ENCODE assay signal across 16 cellular contexts in genomic region chr11:62565100-62565802, GRCh38. TPM values are rescaled to one million over a fixed set of nuclear protein-coding genes. Genes with fewer than 3 reads are reported as not detected.
DNase-seq lines count a peak whose midpoint lies in the region; ATAC-seq, FAIRE-seq and TF ChIP-seq lines count a peak whose summit lies in the region.
"Had no signal": no experiment of that assay in that cellular context is flagged by ENCODE, and none has a peak within 500 bp of the region (broad histone marks: within the 10 kb centered on the region; RNA-seq: fewer than 3 reads in every experiment).

No MANE protein-coding gene starts in this region.

- POLR2A ChIA-PET in K562 (lab: Yijun Ruan, JAX), result interaction anchor here (0.7 to 1.9 kb wide), 9 partner anchors 7 to 141 kb away, joined by 3 to 5 read pairs (median 3); partner anchors contain the start of genes C11orf98, CSKMT and EEF1G

- H3K36me3 ChIP-seq in K562 (ENCODE audit: control insufficient read depth, insufficient read depth, low read length), result peaks cover 92% of the 10 kb centered on the region
- peaks cover 76 to 77% of the 10 kb centered on the region in 2 donors for H3K36me3 ChIP-seq in ascending aorta

- peaks cover 14 to 37% of the 10 kb centered on the region in 2 donors for H3K36me3 Mint-ChIP-seq in activated T-cell treated with anti-CD3 and anti-CD28 coated beads, Interleukin-2, amount 50 U/mL, for 72 hours (ENCODE audit: insufficient read depth in 2 of 2)
- peaks cover 49% of the 10 kb centered on the region for H3K36me3 Mint-ChIP-seq in stimulated activated memory B cell treated with anti-CD40 and anti-IgM and Interleukin-4, amounts not matched to agents 10 μg/mL and 1 μg/mL and 100 μg/mL, for 72 hours

- H3K4me3 Mint-ChIP-seq in activated T-cell treated with anti-CD3 and anti-CD28 coated beads, Interleukin-2, amount 50 U/mL, for 72 hours, result no peak overlapping the region
- H3K4me3 Mint-ChIP-seq in stimulated activated memory B cell treated with anti-CD40 and anti-IgM and Interleukin-4, amounts not matched to agents 10 μg/mL and 1 μg/mL and 100 μg/mL, for 72 hours, result no peak overlapping the region

- peak overlapping the region; percentile 76 for H3K27ac Mint-ChIP-seq in activated T-cell treated with anti-CD3 and anti-CD28 coated beads, Interleukin-2, amount 50 U/mL, for 72 hours
- H3K27ac Mint-ChIP-seq in stimulated activated memory B cell treated with anti-CD40 and anti-IgM and Interleukin-4, amounts not matched to agents 10 μg/mL and 1 μg/mL and 100 μg/mL, for 72 hours, result peak overlapping the region; percentile 85
- H3K27ac Mint-ChIP-seq: activated T-helper 2 cell treated with anti-CD3 and anti-CD28 coated beads, Interferon-gamma antibody, Interleukin-2, Interleukin-4, amounts not matched to agents 10 μg/mL and 5 μg/mL and 100 μg/mL, durations not matched to agents 14 hours and 24 hours and 36 hours had no signal

- no peak for TF ChIP-seq RAD21 in K562 (CRISPR knock-in tag; conservative IDR thresholded peaks at IDR 0.05 in 1 of 2, IDR thresholded peaks at IDR 0.05 in 1 of 2)

- H3K4me3 ChIP-seq in K562 (no peak overlapping the region), ascending aorta (no peak overlapping the region)
- H3K4me3 ChIP-seq: left lung, SJSA1, upper lobe of right lung had no signal

- TF ChIP-seq POLR2A in K562 (conservative IDR thresholded peaks at IDR 0.05), result no peak

- no peaks in the 10 kb centered on the region for H3K27me3 Mint-ChIP-seq in activated T-cell treated with anti-CD3 and anti-CD28 coated beads, Interleukin-2, amount 50 U/mL, for 72 hours (ENCODE audit: low read depth)
- H3K27me3 Mint-ChIP-seq in stimulated activated memory B cell treated with anti-CD40 and anti-IgM and Interleukin-4, amounts not matched to agents 10 μg/mL and 1 μg/mL and 100 μg/mL, for 72 hours, result no peaks in the 10 kb centered on the region

- CTCF ChIA-PET in K562 (lab: Yijun Ruan, JAX; ENCODE audit: low intra/inter-chr PET ratio), result no interaction called here

- WGBS in K562 (ENCODE audit: insufficient coverage, low coverage, missing lambda C conversion rate), result 87% methylated on average over 5 of the region's 5 CpGs

- H3K9ac ChIP-seq in K562 (ENCODE audit: insufficient read depth in 1 of 2, low read depth in 2 of 2, low read length in 2 of 2), result no peak overlapping the region

- H3K4me2 ChIP-seq in K562 (ENCODE audit: insufficient read depth, low read length), result no peak overlapping the region

- H4K20me1 ChIP-seq in K562 (replicated peaks; ENCODE audit: control insufficient read depth, insufficient read depth, low read length), result peaks cover 14% of the 10 kb centered on the region

- H2AFZ ChIP-seq in K562 (ENCODE audit: low read depth, low read length), result no peak overlapping the region

- H3K4me1 ChIP-seq in K562 (replicated peaks in 1 of 2; ENCODE audit: control insufficient read depth in 2 of 2, insufficient read depth in 2 of 2, low read length in 2 of 2), result peaks cover 3 to 10% of the 10 kb centered on the region in 2 experiments; a peak in 2 of 5 replicates
- H3K4me1 ChIP-seq in ascending aorta, result peaks cover 4 to 7% of the 10 kb centered on the region in 2 donors

- no peak for DNase-seq in activated T-cell treated with anti-CD3 and anti-CD28 coated beads, Interleukin-2, amount 50 U/mL, for 72 hours
- DNase-seq in activated T-cell treated with anti-CD3 and anti-CD28 coated beads, Interleukin-2, amount 50 U/mL, for 1 hour, result no peak
- DNase-seq in K562 (ENCODE audit: extremely low read depth in 1 of 4, low spot score in 3 of 4), result no peak
- no peak for DNase-seq in ascending aorta (ENCODE audit: low spot score in 2 of 2)
- DNase-seq in activated CD8-positive, alpha-beta memory T cell treated with anti-CD3 and anti-CD28 coated beads, Interleukin-2, amount 50 U/mL, for 4 hours, result no peak
- DNase-seq: DMS79, head of caudate nucleus, KBM-7, left lung, NCI-H187, NCI-H82, upper lobe of right lung, WERI-Rb-1 had no signal

- H3K79me2 ChIP-seq in K562 (ENCODE audit: control insufficient read depth, insufficient read depth, low read length), result peaks cover 67% of the 10 kb centered on the region

- no peaks in the 10 kb centered on the region for H3K9me3 ChIP-seq in K562 (replicated peaks; ENCODE audit: control insufficient read depth, insufficient read depth, low read depth, low read length)
- H3K9me3 ChIP-seq in ascending aorta, result no peaks in the 10 kb centered on the region
- H3K9me3 ChIP-seq: left lung, SJSA1, upper lobe of right lung had no signal

- H3K9me3 Mint-ChIP-seq in activated T-cell treated with anti-CD3 and anti-CD28 coated beads, Interleukin-2, amount 50 U/mL, for 72 hours, result no peaks in the 10 kb centered on the region
- no peaks in the 10 kb centered on the region for H3K9me3 Mint-ChIP-seq in stimulated activated memory B cell treated with anti-CD40 and anti-IgM and Interleukin-4, amounts not matched to agents 10 μg/mL and 1 μg/mL and 100 μg/mL, for 72 hours
- H3K9me3 Mint-ChIP-seq: activated T-helper 2 cell treated with anti-CD3 and anti-CD28 coated beads, Interferon-gamma antibody, Interleukin-2, Interleukin-4, amounts not matched to agents 10 μg/mL and 5 μg/mL and 100 μg/mL, durations not matched to agents 14 hours and 24 hours and 36 hours had no signal

- no peak for TF ChIP-seq CTCF in K562 (IDR thresholded peaks at IDR 0.05 in 2 of 3, conservative IDR thresholded peaks at IDR 0.05 in 1 of 3; ENCODE audit: insufficient read depth in 2 of 3, low read depth in 1 of 3, low read length in 3 of 3)
- no peak for TF ChIP-seq CTCF in ascending aorta (IDR thresholded peaks at IDR 0.05)

- no peak for ATAC-seq in activated T-cell treated with anti-CD3 and anti-CD28 coated beads, Interleukin-2, amount 50 U/mL, for 72 hours (replicated peaks in 1 of 2)
- ATAC-seq in K562, result no peak
- no peak for ATAC-seq in stimulated activated memory B cell treated with anti-CD40 and anti-IgM and Interleukin-4, amounts not matched to agents 10 μg/mL and 1 μg/mL and 100 μg/mL, for 72 hours
- ATAC-seq: left lung, upper lobe of right lung had no signal

- intact Hi-C loops in K562 (cut with micrococcal nuclease) (no loop called here), ascending aorta (cut with DNase I) (no loop called here)

- H3K4me1 Mint-ChIP-seq in activated T-cell treated with anti-CD3 and anti-CD28 coated beads, Interleukin-2, amount 50 U/mL, for 72 hours (ENCODE audit: low read depth), result peaks cover 72% of the 10 kb centered on the region
- H3K4me1 Mint-ChIP-seq in stimulated activated memory B cell treated with anti-CD40 and anti-IgM and Interleukin-4, amounts not matched to agents 10 μg/mL and 1 μg/mL and 100 μg/mL, for 72 hours, result peaks cover 50% of the 10 kb centered on the region

- H3K27ac ChIP-seq in K562 (ENCODE audit: extremely low read depth, low read depth, low read length), result 0 out of 3 replicates have a peak overlapping the region, but pooled peaks have one; percentile 34
- no peak overlapping the region for H3K27ac ChIP-seq in ascending aorta
- H3K27ac ChIP-seq: left lung, SJSA1, upper lobe of right lung, WERI-Rb-1 had no signal

- in situ Hi-C loops in K562 (cut with MboI), result no loop called here

- no peaks in the 10 kb centered on the region for H3K9me1 ChIP-seq in K562 (ENCODE audit: control insufficient read depth, insufficient read depth, low read length)

- FAIRE-seq in K562 (lab: Jason Lieb, UNC), result no peak

- no TSS peak for BruUV-seq in K562 (replicated peaks; lab: Mats Ljungman, UMichigan)

- no peak for TF ChIP-seq EP300 in K562 (IDR thresholded peaks at IDR 0.05; ENCODE audit: low read length)

- no peaks in the 10 kb centered on the region for H3K27me3 ChIP-seq in K562 (ENCODE audit: control insufficient read depth in 2 of 2, insufficient read depth in 2 of 2, low read length in 2 of 2)
- no peaks in the 10 kb centered on the region for H3K27me3 ChIP-seq in ascending aorta
- H3K27me3 ChIP-seq: left lung, SJSA1, upper lobe of right lung had no signal

RNA-seq across cellular contexts. Expression of gene EEF1G, which starts 8.4 kb away (rescaled TPM):
- 1,000 to 10,000 TPM; 2,565 to 2,667 TPM for total RNA-seq in activated T-cell treated with anti-CD3 and anti-CD28 coated beads, Interleukin-2, amount 50 U/mL, for 72 hours
- 157 and 277 TPM in 2 replicates for total RNA-seq in K562 (2011; cell fraction: chromatin; rRNA removed; ENCODE audit: low replicate concordance)
- total RNA-seq in K562 (2011; cell fraction: nucleolus; rRNA removed), result 471 and 476 TPM in 2 replicates
- 624 and 1,167 TPM in 2 replicates for total RNA-seq in K562 (2011; cell fraction: nucleoplasm; rRNA removed)
- total RNA-seq in K562 (2014; rRNA removed), result 2,058 and 2,269 TPM in 2 replicates
- total RNA-seq in K562 (2014; rRNA removed; fragmentation: Illumina TruSeq; extraction: Trizol), result 1,872 and 2,117 TPM in 2 replicates
- 2,017 and 2,035 TPM in 2 replicates for total RNA-seq in K562 (2015; rRNA removed; fragmentation: Illumina TruSeq; extraction: Trizol)
- 1,822 and 1,912 TPM in 2 replicates for total RNA-seq in K562 (2021)
- polyA plus RNA-seq in K562 (2011; rRNA removed), result 2,098 and 2,266 TPM in 2 replicates
- 2,402 and 2,852 TPM in 2 replicates for polyA plus RNA-seq in K562 (2011; cell fraction: cytosol; rRNA removed)
- polyA plus RNA-seq in K562 (2011; cell fraction: nucleus; rRNA removed), result 1,113 and 1,374 TPM in 2 replicates
- polyA plus RNA-seq in K562 (2012), result 1,964 and 2,831 TPM in 2 replicates
- 1,982 and 2,349 TPM in 2 replicates for polyA plus RNA-seq in K562 (2014; fragmentation: Illumina TruSeq; extraction: Trizol)
- polyA plus RNA-seq in K562 (2014; fragmentation: Nextera tagmentation; extraction: Ambion mirVana), result 1,000 to 10,000 TPM in 1 of 2 experiments, 100 to 1,000 TPM in 1; 985 to 1,460 TPM
- polyA plus RNA-seq in K562 (2014; rRNA removed), result 1,633 and 1,674 TPM in 2 replicates
- polyA minus RNA-seq in K562 (2011; rRNA and poly(A)+ RNA removed), result 1,497 and 1,545 TPM in 2 replicates
- 1,399 and 1,500 TPM in 2 replicates for polyA minus RNA-seq in K562 (2011; cell fraction: cytosol; rRNA and poly(A)+ RNA removed)
- polyA minus RNA-seq in K562 (2011; cell fraction: nucleus; rRNA and poly(A)+ RNA removed), result 145 and 316 TPM in 2 replicates
- total RNA-seq in ascending aorta, result 1,083 TPM

RNA-seq across cellular contexts. Expression of gene AHNAK, which starts 18.6 kb away (rescaled TPM):
- total RNA-seq in activated T-cell treated with anti-CD3 and anti-CD28 coated beads, Interleukin-2, amount 50 U/mL, for 72 hours, result 100 to 1,000 TPM in 1 of 2 donors, 10 to 100 TPM in 1; 80.3 to 131 TPM
- total RNA-seq in K562 (2011; cell fraction: chromatin; rRNA removed; ENCODE audit: low replicate concordance), result 39.7 and 135 TPM in 2 replicates
- total RNA-seq in K562 (2011; cell fraction: nucleolus; rRNA removed), result 22.0 and 31.1 TPM in 2 replicates
- total RNA-seq in K562 (2011; cell fraction: nucleoplasm; rRNA removed), result 33.6 and 34.6 TPM in 2 replicates
- total RNA-seq in K562 (2014; rRNA removed) (66.4 and 75.0 TPM in 2 replicates), K562 (2014; rRNA removed; fragmentation: Illumina TruSeq; extraction: Trizol) (44.1 and 45.1 TPM in 2 replicates), K562 (2015; rRNA removed; fragmentation: Illumina TruSeq; extraction: Trizol) (71.3 and 71.7 TPM in 2 replicates), K562 (2021) (89.2 and 89.7 TPM in 2 replicates), ascending aorta (718 TPM)
- polyA plus RNA-seq in K562 (2011; rRNA removed) (17.6 and 33.5 TPM in 2 replicates), K562 (2014; fragmentation: Illumina TruSeq; extraction: Trizol) (35.3 and 45.0 TPM in 2 replicates), K562 (2014; fragmentation: Nextera tagmentation; extraction: Ambion mirVana) (1 to 10 TPM; 1.5 to 2.5 TPM), K562 (2014; rRNA removed) (26.0 and 30.1 TPM in 2 replicates)
- 5.7 and 18.0 TPM in 2 replicates for polyA plus RNA-seq in K562 (2011; cell fraction: cytosol; rRNA removed)
- 53.7 and 161 TPM in 2 replicates for polyA plus RNA-seq in K562 (2011; cell fraction: nucleus; rRNA removed)
- 43.6 and 58.2 TPM in 2 replicates for polyA plus RNA-seq in K562 (2012)
- polyA minus RNA-seq in K562 (2011; rRNA and poly(A)+ RNA removed), result 82.9 and 138 TPM in 2 replicates
- 55.4 and 84.5 TPM in 2 replicates for polyA minus RNA-seq in K562 (2011; cell fraction: cytosol; rRNA and poly(A)+ RNA removed)
- 20.5 and 109 TPM in 2 replicates for polyA minus RNA-seq in K562 (2011; cell fraction: nucleus; rRNA and poly(A)+ RNA removed)

RNA-seq across cellular contexts. Expression of gene TUT1, which starts 26.1 kb away (rescaled TPM):
- 10 to 100 TPM; 32.8 to 36.8 TPM for total RNA-seq in activated T-cell treated with anti-CD3 and anti-CD28 coated beads, Interleukin-2, amount 50 U/mL, for 72 hours
- total RNA-seq in K562 (2011; cell fraction: chromatin; rRNA removed; ENCODE audit: low replicate concordance), result 47.7 and 72.1 TPM in 2 replicates
- total RNA-seq in K562 (2011; cell fraction: nucleolus; rRNA removed), result 38.0 and 41.8 TPM in 2 replicates
- total RNA-seq in K562 (2011; cell fraction: nucleoplasm; rRNA removed), result 30.8 and 37.0 TPM in 2 replicates
- total RNA-seq in K562 (2014; rRNA removed) (18.5 and 20.9 TPM in 2 replicates), K562 (2014; rRNA removed; fragmentation: Illumina TruSeq; extraction: Trizol) (7.2 and 9.6 TPM in 2 replicates), K562 (2015; rRNA removed; fragmentation: Illumina TruSeq; extraction: Trizol) (11.5 and 12.4 TPM in 2 replicates), K562 (2021) (38.9 and 44.3 TPM in 2 replicates), ascending aorta (18.4 TPM)
- polyA plus RNA-seq in K562 (2011; rRNA removed) (15.7 and 31.2 TPM in 2 replicates), K562 (2014; fragmentation: Illumina TruSeq; extraction: Trizol) (22.8 and 26.7 TPM in 2 replicates), K562 (2014; fragmentation: Nextera tagmentation; extraction: Ambion mirVana) (1 to 10 TPM in 1 of 2 experiments, under 1 TPM in 1; 0.66 to 1.5 TPM), K562 (2014; rRNA removed) (24.3 and 28.2 TPM in 2 replicates)
- 12.9 and 21.9 TPM in 2 replicates for polyA plus RNA-seq in K562 (2011; cell fraction: cytosol; rRNA removed)
- polyA plus RNA-seq in K562 (2011; cell fraction: nucleus; rRNA removed), result 57.1 and 64.8 TPM in 2 replicates
- 25.7 and 28.0 TPM in 2 replicates for polyA plus RNA-seq in K562 (2012)
- 12.0 and 15.6 TPM in 2 replicates for polyA minus RNA-seq in K562 (2011; rRNA and poly(A)+ RNA removed)
- polyA minus RNA-seq in K562 (2011; cell fraction: cytosol; rRNA and poly(A)+ RNA removed), result 8.6 and 12.8 TPM in 2 replicates
- 10.0 and 15.2 TPM in 2 replicates for polyA minus RNA-seq in K562 (2011; cell fraction: nucleus; rRNA and poly(A)+ RNA removed)

RNA-seq across cellular contexts. Expression of gene MTA2, which starts 36.4 kb away (rescaled TPM):
- 100 to 1,000 TPM; 173 to 241 TPM for total RNA-seq in activated T-cell treated with anti-CD3 and anti-CD28 coated beads, Interleukin-2, amount 50 U/mL, for 72 hours
- total RNA-seq in K562 (2011; cell fraction: chromatin; rRNA removed; ENCODE audit: low replicate concordance), result 245 and 284 TPM in 2 replicates
- 124 TPM in 2 replicates for total RNA-seq in K562 (2011; cell fraction: nucleolus; rRNA removed)
- total RNA-seq in K562 (2011; cell fraction: nucleoplasm; rRNA removed), result 132 and 142 TPM in 2 replicates
- total RNA-seq in K562 (2014; rRNA removed) (185 and 203 TPM in 2 replicates), K562 (2014; rRNA removed; fragmentation: Illumina TruSeq; extraction: Trizol) (161 and 172 TPM in 2 replicates), K562 (2015; rRNA removed; fragmentation: Illumina TruSeq; extraction: Trizol) (195 and 217 TPM in 2 replicates), K562 (2021) (176 and 203 TPM in 2 replicates), ascending aorta (79.2 TPM)
- polyA plus RNA-seq in K562 (2011; rRNA removed) (36.0 and 48.6 TPM in 2 replicates), K562 (2014; fragmentation: Illumina TruSeq; extraction: Trizol) (190 and 220 TPM in 2 replicates), K562 (2014; fragmentation: Nextera tagmentation; extraction: Ambion mirVana) (1 to 10 TPM; 6.2 to 9.9 TPM), K562 (2014; rRNA removed) (121 and 125 TPM in 2 replicates)
- polyA plus RNA-seq in K562 (2011; cell fraction: cytosol; rRNA removed), result 40.7 and 41.9 TPM in 2 replicates
- 130 and 158 TPM in 2 replicates for polyA plus RNA-seq in K562 (2011; cell fraction: nucleus; rRNA removed)
- 115 and 136 TPM in 2 replicates for polyA plus RNA-seq in K562 (2012)
- 61.0 and 97.7 TPM in 2 replicates for polyA minus RNA-seq in K562 (2011; rRNA and poly(A)+ RNA removed)
- polyA minus RNA-seq in K562 (2011; cell fraction: cytosol; rRNA and poly(A)+ RNA removed), result 55.1 and 63.3 TPM in 2 replicates
- polyA minus RNA-seq in K562 (2011; cell fraction: nucleus; rRNA and poly(A)+ RNA removed), result 55.5 and 81.5 TPM in 2 replicates

RNA-seq across cellular contexts. Expression of gene EML3, which starts 47.3 kb away (rescaled TPM):
- 100 to 1,000 TPM; 132 to 148 TPM for total RNA-seq in activated T-cell treated with anti-CD3 and anti-CD28 coated beads, Interleukin-2, amount 50 U/mL, for 72 hours
- 108 and 289 TPM in 2 replicates for total RNA-seq in K562 (2011; cell fraction: chromatin; rRNA removed; ENCODE audit: low replicate concordance)
- 172 and 175 TPM in 2 replicates for total RNA-seq in K562 (2011; cell fraction: nucleolus; rRNA removed)
- 130 TPM in 2 replicates for total RNA-seq in K562 (2011; cell fraction: nucleoplasm; rRNA removed)
- 26.4 and 31.7 TPM in 2 replicates for total RNA-seq in K562 (2014; rRNA removed)
- 12.6 and 16.7 TPM in 2 replicates for total RNA-seq in K562 (2014; rRNA removed; fragmentation: Illumina TruSeq; extraction: Trizol)
- 20.7 and 22.1 TPM in 2 replicates for total RNA-seq in K562 (2015; rRNA removed; fragmentation: Illumina TruSeq; extraction: Trizol)
- total RNA-seq in K562 (2021), result 77.3 and 90.5 TPM in 2 replicates
- polyA plus RNA-seq in K562 (2011; rRNA removed), result 36.8 and 50.2 TPM in 2 replicates
- polyA plus RNA-seq in K562 (2011; cell fraction: cytosol; rRNA removed), result 30.9 and 49.9 TPM in 2 replicates
- polyA plus RNA-seq in K562 (2011; cell fraction: nucleus; rRNA removed), result 239 and 311 TPM in 2 replicates
- 41.6 and 58.4 TPM in 2 replicates for polyA plus RNA-seq in K562 (2012)
- 27.9 and 31.2 TPM in 2 replicates for polyA plus RNA-seq in K562 (2014; fragmentation: Illumina TruSeq; extraction: Trizol)
- polyA plus RNA-seq in K562 (2014; fragmentation: Nextera tagmentation; extraction: Ambion mirVana), result under 1 TPM; 0.32 to 0.59 TPM
- 49.5 and 64.2 TPM in 2 replicates for polyA plus RNA-seq in K562 (2014; rRNA removed)
- polyA minus RNA-seq in K562 (2011; rRNA and poly(A)+ RNA removed), result 22.5 TPM in 2 replicates
- 22.3 and 28.2 TPM in 2 replicates for polyA minus RNA-seq in K562 (2011; cell fraction: cytosol; rRNA and poly(A)+ RNA removed)
- polyA minus RNA-seq in K562 (2011; cell fraction: nucleus; rRNA and poly(A)+ RNA removed), result 38.9 and 46.8 TPM in 2 replicates
- total RNA-seq in ascending aorta, result 207 TPM
